Comparison of ENCODE assay signal across 7 cellular contexts in genomic region chr15:66374179-66374578, GRCh38.
"Had no signal": no experiment of that assay in that cellular context is flagged by ENCODE, and none has a peak within 500 bp of the region (broad histone marks: within the 10 kb centered on the region; RNA-seq: fewer than 3 reads in every experiment).

No MANE protein-coding gene starts in this region.

- FAIRE-seq: HTR-8/SVneo, K562 had no signal

- DNase-seq: IMR-90, KBM-7, KG1 had no signal

- H3K4me2 ChIP-seq: KMS-11 had no signal

- H3K4me3 ChIP-seq: K562 had no signal

- H3K9ac ChIP-seq: KMS-11 had no signal

- H3K27ac ChIP-seq: HL-60, KMS-11 had no signal

- ATAC-seq: K562 had no signal
